ENCODE assay signal across 22 cellular contexts in genomic region chr22:43134553-43134952, GRCh38.
"Had no signal": no experiment of that assay in that cellular context is flagged by ENCODE, and none has a peak within 500 bp of the region (broad histone marks: within the 10 kb centered on the region; RNA-seq: fewer than 3 reads in every experiment).

No MANE protein-coding gene starts in this region.

- ATAC-seq: T-cell had no signal

- FAIRE-seq: RCC 7860 had no signal

- H3K9me3 ChIP-seq: MG63, SK-N-SH had no signal

- H3K9ac ChIP-seq: SK-N-SH had no signal

- H3K4me3 ChIP-seq: MG63 had no signal

- DNase-seq: KBM-7, MG63, NCI-H1092, NCI-H1105 treated with DMSO at 0.1 percent for 48 hours, NCI-H1417 treated with DMSO at 0.1 percent for 48 hours, NCI-H146, NCI-H1694 treated with DMSO at 0.1 percent for 48 hours, NCI-H1930, NCI-H2081, NCI-H2171, NCI-H226, NCI-H446, NCI-H510A, NCI-H524 treated with DMSO at 0.1 percent for 48 hours, NCI-H69, NCI-H774, RPMI8226, SHP77, SK-N-SH, SW 1271, T-cell had no signal

- H3K4me2 ChIP-seq: SK-N-SH had no signal

- H3K27me3 ChIP-seq: MG63 had no signal
